In genomic region chrX:48937065-48937907, GRCh38 we compare ENCODE assay signal across 8 cellular contexts. TPM values are rescaled to one million over a fixed set of nuclear protein-coding genes. Genes with fewer than 3 reads are reported as not detected.
DNase-seq lines count a peak whose midpoint lies in the region; ATAC-seq and TF ChIP-seq lines count a peak whose summit lies in the region.

No MANE protein-coding gene starts in this region.

- H3K27ac ChIP-seq in Karpas-422 (ENCODE audit: low read length), result peak overlapping the region; percentile 96

- no peak for DNase-seq in Karpas-422
- peak; percentile 94 for DNase-seq in activated CD8-positive, alpha-beta memory T cell treated with anti-CD3 and anti-CD28 coated beads for 24 hours
- DNase-seq in fibroblast of pulmonary artery (ENCODE audit: low read depth), result peak; percentile 14
- peak; percentile 91 for DNase-seq in stimulated activated CD4-positive, alpha-beta T cell treated with anti-CD3 and anti-CD28 coated beads, Interleukin-15, amount 100 ng/mL, for 24 hours
- DNase-seq in NCI-H1436 (lab: John Stamatoyannopoulos, UW), result no peak
- no peak for DNase-seq in epidermal melanocyte (ENCODE audit: insufficient read length, low spot score)

- H3K79me2 ChIP-seq in Karpas-422 (ENCODE audit: low read length), result peaks cover 55% of the 10 kb centered on the region

- peak; percentile 14 for TF ChIP-seq CTCF in fibroblast of pulmonary artery (IDR thresholded peaks at IDR 0.05; ENCODE audit: low read length, missing control alignments)

- no peak overlapping the region for H2AFZ ChIP-seq in Karpas-422 (ENCODE audit: low read length)

- H3K9ac ChIP-seq in ES-I3 (ENCODE audit: low read depth, low read length) (peak overlapping the region; percentile 17; the same call in 1 of the 2 replicates), Karpas-422 (ENCODE audit: low read length) (peak overlapping the region; percentile 35; the same call in 1 of the 2 replicates)

- H3K4me3 ChIP-seq in Karpas-422 (ENCODE audit: low read length) (no peak overlapping the region), fibroblast of pulmonary artery (replicated peaks; ENCODE audit: low read depth, low read length) (no peak overlapping the region)

- no peaks in the 10 kb centered on the region for H3K9me2 ChIP-seq in Karpas-422 (replicated peaks; ENCODE audit: insufficient read depth, low read length)

- peaks cover 7% of the 10 kb centered on the region; the same call in 1 of the 2 replicates for H4K20me1 ChIP-seq in Karpas-422 (ENCODE audit: insufficient read depth, low read depth, low read length)

- peaks cover 18% of the 10 kb centered on the region for H3K4me1 ChIP-seq in ES-I3 (ENCODE audit: insufficient read depth, low read length)
- H3K4me1 ChIP-seq in Karpas-422 (ENCODE audit: low read length), result peaks cover 44% of the 10 kb centered on the region

- H3K9me3 ChIP-seq in ES-I3 (ENCODE audit: control insufficient read depth, insufficient read depth, low read length) (no peaks in the 10 kb centered on the region), Karpas-422 (ENCODE audit: low read length) (no peaks in the 10 kb centered on the region)

- H3K36me3 ChIP-seq in ES-I3 (ENCODE audit: insufficient read depth, low read length) (peaks cover 6% of the 10 kb centered on the region), Karpas-422 (ENCODE audit: insufficient read depth, low read length) (peaks cover 6% of the 10 kb centered on the region; the same call in 1 of the 2 replicates)

- H3K4me2 ChIP-seq in Karpas-422 (ENCODE audit: low read depth, low read length, poor library complexity, severe bottlenecking), result no peak overlapping the region

- no peaks in the 10 kb centered on the region for H3K27me3 ChIP-seq in Karpas-422 (ENCODE audit: low read length)

- ATAC-seq in GM21576 (IDR thresholded peaks at IDR 0.05; ENCODE audit: unreplicated experiment), result peak; percentile 57

RNA-seq across cellular contexts. Expression of gene PIM2, which starts 18.5 kb away (rescaled TPM):
- 23.1 and 33.8 TPM in 2 replicates for total RNA-seq in Karpas-422 (2014; rRNA removed; shearing (Covaris generic); ENCODE audit: low replicate concordance)

RNA-seq across cellular contexts. Expression of gene OTUD5, which starts 20.1 kb away (rescaled TPM):
- 36.2 and 57.4 TPM in 2 replicates for total RNA-seq in Karpas-422 (2014; rRNA removed; shearing (Covaris generic); ENCODE audit: low replicate concordance)

RNA-seq across cellular contexts. Expression of gene SLC35A2, which starts 25.8 kb away (rescaled TPM):
- total RNA-seq in Karpas-422 (2014; rRNA removed; shearing (Covaris generic); ENCODE audit: low replicate concordance), result 12.7 and 15.1 TPM in 2 replicates

RNA-seq across cellular contexts. Expression of gene KCND1, which starts 34.4 kb away (rescaled TPM):
- total RNA-seq in Karpas-422 (2014; rRNA removed; shearing (Covaris generic); ENCODE audit: low replicate concordance), result 2.2 and 2.6 TPM in 2 replicates

RNA-seq across cellular contexts. Expression of gene PQBP1, which starts 39.6 kb away (rescaled TPM):
- 40.3 and 78.0 TPM in 2 replicates for total RNA-seq in Karpas-422 (2014; rRNA removed; shearing (Covaris generic); ENCODE audit: low replicate concordance)

Comparison
In these comparisons a context has a peak if more than half of its experiments do, and no peak if none do; other contexts are left out.
1. DNase-seq: peak in activated CD8-positive, alpha-beta memory T cell treated with anti-CD3 and anti-CD28 coated beads for 24 hours (single experiment), fibroblast of pulmonary artery (single experiment) and stimulated activated CD4-positive, alpha-beta T cell treated with anti-CD3 and anti-CD28 coated beads, Interleukin-15, amount 100 ng/mL, for 24 hours (single experiment); none in Karpas-422 (single experiment), NCI-H1436 (single experiment) and epidermal melanocyte (single experiment).